In genomic region chr21:46636550-46637289, GRCh38 we compare ENCODE assay signal across 9 cellular contexts. TPM values are rescaled to one million over a fixed set of nuclear protein-coding genes. Genes with fewer than 3 reads are reported as not detected.
DNase-seq lines count a peak whose midpoint lies in the region; ATAC-seq and TF ChIP-seq lines count a peak whose summit lies in the region.
"Had no signal": no experiment of that assay in that cellular context is flagged by ENCODE, and none has a peak within 500 bp of the region (broad histone marks: within the 10 kb centered on the region; RNA-seq: fewer than 3 reads in every experiment).

No MANE protein-coding gene starts in this region.

- H3K36me3 Mint-ChIP-seq in chondrocyte (ENCODE audit: low read depth) (peaks cover 10% of the 10 kb centered on the region), naive B cell (peaks cover 10 to 11% of the 10 kb centered on the region in 2 donors)

- POLR2A ChIA-PET in AG04449 (lab: Yijun Ruan, JAX): interaction anchor here (1.2 kb wide), 1 partner anchor 15 kb away, joined by 6 read pairs; no protein-coding TSS in a partner anchor

- H3K4me3 Mint-ChIP-seq in chondrocyte (ENCODE audit: unreplicated experiment) (peak overlapping the region; percentile 91), naive B cell (peak overlapping the region; percentile 84 to 98 (median 92))

- H3K9me3 Mint-ChIP-seq in chondrocyte (ENCODE audit: low read depth) (no peaks in the 10 kb centered on the region), naive B cell (no peaks in the 10 kb centered on the region)

- DNase-seq in AG04449 (ENCODE audit: low read depth, low spot score): no peak
- no peak for DNase-seq in LNCaP clone FGC (ENCODE audit: low read depth)
- no peak for DNase-seq in chondrocyte (ENCODE audit: low spot score)
- no peak for DNase-seq in naive B cell
- DNase-seq in NOMO-1 (lab: John Stamatoyannopoulos, UW; ENCODE audit: unreplicated experiment in 2 of 2): no peak

- H3K4me1 Mint-ChIP-seq in chondrocyte (ENCODE audit: low read depth) (peaks cover 63% of the 10 kb centered on the region), naive B cell (peaks cover 23 to 53% (median 43%) of the 10 kb centered on the region in 3 donors)

- CTCF ChIA-PET in AG04449 (lab: Yijun Ruan, JAX): interaction anchor here (0.8 to 2.1 kb wide), 5 partner anchors 11 to 136 kb away, joined by 3 to 9 read pairs (median 4); no protein-coding TSS in a partner anchor

- H3K4me3 ChIP-seq in AG04449 (ENCODE audit: low read depth, low read length) (peak overlapping the region; percentile 100), LNCaP clone FGC (ENCODE audit: low read depth, low read length) (peak overlapping the region; percentile 75)

- H3K27me3 Mint-ChIP-seq in chondrocyte (ENCODE audit: low read depth) (no peaks in the 10 kb centered on the region), naive B cell (peaks cover 0 to under 1% (median under 1%) of the 10 kb centered on the region in 3 donors)

- peak overlapping the region; percentile 79 for H3K27ac Mint-ChIP-seq in chondrocyte (ENCODE audit: unreplicated experiment)
- peak overlapping the region in 5 of 6 donors; percentile 50 to 95 (median 94) for H3K27ac Mint-ChIP-seq in naive B cell

- no peak for ATAC-seq in naive B cell (ENCODE audit: low read depth in 2 of 2)
- no peak for ATAC-seq in GM18867 (IDR thresholded peaks at IDR 0.05; ENCODE audit: unreplicated experiment)
- ATAC-seq in HG03469 (IDR thresholded peaks at IDR 0.05; ENCODE audit: unreplicated experiment): no peak
- no peak for ATAC-seq in HG03565 (IDR thresholded peaks at IDR 0.05; ENCODE audit: unreplicated experiment)

- TF ChIP-seq CTCF in AG04449 (IDR thresholded peaks at IDR 0.05; ENCODE audit: insufficient read depth, low read length, missing control alignments): no peak
- no peak for TF ChIP-seq CTCF in LNCaP clone FGC (IDR thresholded peaks at IDR 0.05; ENCODE audit: control insufficient read depth, extremely low read depth, insufficient read depth)
- TF ChIP-seq CTCF in chondrocyte (IDR thresholded peaks at IDR 0.05): no peak

RNA-seq across cellular contexts. Expression of gene PRMT2, which starts 1.2 kb away (rescaled TPM):
- total RNA-seq in chondrocyte: 122 to 129 TPM (median 128 TPM) in 3 replicates
- polyA plus RNA-seq in naive B cell (ENCODE audit: low read depth in 6 of 6): 100 to 1,000 TPM; 101 to 156 (median 115) TPM

RNA-seq across cellular contexts. Expression of gene S100B, which starts 31.8 kb away (rescaled TPM):
- 0.41 TPM in 1 of 3 replicates, not detected in the others for total RNA-seq in chondrocyte
- under 1 TPM in 3 of 6 donors, not detected in 3; 0.34 to 0.45 (median 0.36) TPM for polyA plus RNA-seq in naive B cell (ENCODE audit: low read depth in 6 of 6)
- total RNA-seq: M059J had no signal
